Comparison of ENCODE assay signal across 7 cellular contexts in the genomic region with DNA sequence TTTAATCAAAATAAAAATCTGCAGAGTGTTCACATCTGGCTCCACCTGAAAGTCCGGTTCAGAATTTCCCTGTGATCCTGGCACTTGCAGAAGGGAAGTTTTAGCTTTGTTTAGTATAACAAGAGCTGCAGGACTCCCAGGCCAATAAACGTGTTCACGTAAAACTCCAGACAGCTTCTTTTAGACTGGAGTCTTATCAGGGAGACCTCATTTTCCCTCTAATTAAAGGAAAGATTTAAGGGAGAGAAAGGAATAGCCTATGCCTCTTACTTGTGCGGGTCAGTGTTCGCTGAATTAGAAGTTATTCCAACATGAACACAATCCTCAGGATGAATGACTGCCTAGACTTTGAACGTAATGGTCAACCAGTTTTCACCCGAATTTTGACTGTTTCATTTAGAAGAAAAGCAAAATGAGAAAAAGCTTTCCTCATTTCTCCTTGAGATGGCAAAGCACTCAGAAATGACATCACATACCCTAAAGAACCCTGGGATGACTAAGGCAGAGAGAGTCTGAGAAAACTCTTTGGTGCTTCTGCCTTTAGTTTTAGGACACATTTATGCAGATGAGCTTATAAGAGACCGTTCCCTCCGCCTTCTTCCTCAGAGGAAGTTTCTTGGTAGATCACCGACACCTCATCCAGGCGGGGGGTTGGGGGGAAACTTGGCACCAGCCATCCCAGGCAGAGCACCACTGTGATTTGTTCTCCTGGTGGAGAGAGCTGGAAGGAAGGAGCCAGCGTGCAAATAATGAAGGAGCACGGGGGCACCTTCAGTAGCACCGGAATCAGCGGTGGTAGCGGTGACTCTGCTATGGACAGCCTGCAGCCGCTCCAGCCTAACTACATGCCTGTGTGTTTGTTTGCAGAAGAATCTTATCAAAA.
DNase-seq lines count a peak whose midpoint lies in the region; ATAC-seq and TF ChIP-seq lines count a peak whose summit lies in the region.

No MANE protein-coding gene starts in this region.

- H3K36me3 Mint-ChIP-seq in endodermal cell (ENCODE audit: low read depth) = no peaks in the 10 kb centered on the region

- TF ChIP-seq CTCF in endodermal cell (conservative IDR thresholded peaks at IDR 0.05) = peak; percentile 63

- peak overlapping the region; percentile 77 for H3K27ac Mint-ChIP-seq in endodermal cell

- peak overlapping the region; percentile 58 for H3K27ac ChIP-seq in HUES48 (ENCODE audit: low read depth, low read length)
- peak overlapping the region; percentile 82 for H3K27ac ChIP-seq in endodermal cell (ENCODE audit: low read depth, low read length)
- peak overlapping the region; percentile 95 for H3K27ac ChIP-seq in mesodermal cell (ENCODE audit: low read depth, low read length, severe bottlenecking)

- H3K27me3 ChIP-seq in HUES48 (ENCODE audit: control insufficient read depth, insufficient read depth, low read length) = no peaks in the 10 kb centered on the region
- no peaks in the 10 kb centered on the region for H3K27me3 ChIP-seq in endodermal cell (ENCODE audit: control insufficient read depth, insufficient read depth, low read length, poor library complexity, severe bottlenecking)

- peak overlapping the region; percentile 74 for H3K4me3 Mint-ChIP-seq in endodermal cell

- H3K9me3 ChIP-seq in HUES48 (ENCODE audit: control insufficient read depth, insufficient read depth, low read length) (no peaks in the 10 kb centered on the region), endodermal cell (ENCODE audit: control insufficient read depth, low read length) (no peaks in the 10 kb centered on the region), mesodermal cell (ENCODE audit: control insufficient read depth, low read length) (no peaks in the 10 kb centered on the region)

- H3K36me3 ChIP-seq in HUES48 (ENCODE audit: control insufficient read depth, insufficient read depth, low read length) = no peaks in the 10 kb centered on the region; the same call in 1 of the 2 replicates
- no peaks in the 10 kb centered on the region for H3K36me3 ChIP-seq in endodermal cell (ENCODE audit: control insufficient read depth, insufficient read depth, low read length)
- H3K36me3 ChIP-seq in mesodermal cell (ENCODE audit: control insufficient read depth, insufficient read depth, low read length) = peaks cover 11% of the 10 kb centered on the region

- peak overlapping the region; percentile 35; the same call in 1 of the 2 replicates for H3K9ac ChIP-seq in HUES48 (ENCODE audit: low read depth, low read length)
- peak overlapping the region; percentile 7 for H3K9ac ChIP-seq in endodermal cell (ENCODE audit: extremely low read depth, low read length, poor library complexity, severe bottlenecking)

- no peaks in the 10 kb centered on the region for H3K9me3 Mint-ChIP-seq in endodermal cell

- peaks cover 58% of the 10 kb centered on the region for H3K4me1 ChIP-seq in HUES48 (ENCODE audit: control insufficient read depth, insufficient read depth, low read length)
- H3K4me1 ChIP-seq in endodermal cell (ENCODE audit: control insufficient read depth, insufficient read depth, low read length) = peaks cover 11% of the 10 kb centered on the region
- H3K4me1 ChIP-seq in mesodermal cell (ENCODE audit: control insufficient read depth, insufficient read depth, low read length, poor library complexity, severe bottlenecking) = peaks cover 23% of the 10 kb centered on the region

- peak; percentile 25 for ATAC-seq in GM18867 (IDR thresholded peaks at IDR 0.05; ENCODE audit: unreplicated experiment)

- peaks cover 47% of the 10 kb centered on the region for H3K4me1 Mint-ChIP-seq in endodermal cell

- no peaks in the 10 kb centered on the region for H3K27me3 Mint-ChIP-seq in endodermal cell (ENCODE audit: insufficient read depth)

- DNase-seq in activated CD4-positive, alpha-beta T cell treated with anti-CD3 and anti-CD28 coated beads for 48 hours = peak; percentile 61
- peak; percentile 89 for DNase-seq in endodermal cell
- DNase-seq in stimulated activated naive CD4-positive, alpha-beta T cell treated with Interleukin-2 at 50 U/mL for 16 hours (lab: John Stamatoyannopoulos, UW) = peak; percentile 34
- DNase-seq in NCI-H2029 treated with DMSO at 0.1 percent for 48 hours (lab: John Stamatoyannopoulos, UW) = no peak

- WGBS in endodermal cell (ENCODE audit: insufficient coverage in 1 of 2, insufficient read length in 1 of 2), 2 experiments = 12 to 28% methylated on average over 12 to 17 of the region's 17 CpGs
- 9 to 15% methylated on average over 10 of the region's 17 CpGs for WGBS in mesodermal cell (ENCODE audit: insufficient coverage in 2 of 2), 2 experiments

- H3K4me3 ChIP-seq in HUES48 (ENCODE audit: low read depth, low read length) (peak overlapping the region; percentile 68), endodermal cell (ENCODE audit: low read length) (peak overlapping the region; percentile 81), mesodermal cell (ENCODE audit: extremely low read depth, insufficient read depth, low read length, poor library complexity, severe bottlenecking) (peak overlapping the region; percentile 58)
